In the genomic region with DNA sequence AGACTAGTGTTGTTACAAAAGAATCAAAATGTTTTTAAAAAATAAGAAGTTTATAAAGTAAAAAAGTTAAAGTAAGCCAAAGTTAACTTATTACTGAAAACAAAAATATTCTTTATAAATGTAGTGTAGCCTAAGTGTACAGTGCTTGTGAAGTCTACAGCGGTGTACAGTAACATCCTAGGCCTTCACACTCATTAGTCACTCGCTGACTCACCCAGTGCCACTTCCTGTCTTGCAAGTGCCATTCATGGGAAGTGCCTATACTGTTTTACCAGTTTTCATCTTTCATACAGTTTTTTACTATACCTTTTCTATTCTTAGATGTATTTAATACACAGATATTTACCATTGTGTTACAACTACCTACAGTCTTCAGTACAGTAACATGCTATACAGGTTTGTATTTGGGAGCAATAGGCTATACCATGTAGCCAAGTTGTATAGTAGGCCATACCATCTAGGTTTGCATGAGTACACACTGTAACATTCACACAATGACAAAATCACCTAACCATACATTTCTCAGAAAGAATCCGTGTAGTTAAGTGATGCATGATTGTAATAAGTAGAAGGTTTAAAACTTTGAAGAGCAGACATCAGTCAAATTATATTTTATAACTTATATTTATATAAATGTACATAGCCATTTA, we compare ENCODE assay signal across 8 cellular contexts. TPM values are rescaled to one million over a fixed set of nuclear protein-coding genes. Genes with fewer than 3 reads are reported as not detected.
DNase-seq lines count a peak whose midpoint lies in the region; ATAC-seq and TF ChIP-seq lines count a peak whose summit lies in the region.

No MANE protein-coding gene starts in this region.

- peaks cover 5% of the 10 kb centered on the region for H3K4me1 ChIP-seq in DND-41 (ENCODE audit: insufficient read depth, low read length)
- H3K4me1 ChIP-seq in thyroid gland, result no peaks in the 10 kb centered on the region

- DNase-seq in DND-41 (peak; percentile 57), fibroblast of pulmonary artery (ENCODE audit: low read depth) (peak; percentile 69), OCI-M2 (lab: John Stamatoyannopoulos, UW; ENCODE audit: unreplicated experiment) (no peak), thyroid gland (no peak)
- DNase-seq in activated CD4-positive, alpha-beta T cell treated with anti-CD3 and anti-CD28 coated beads for 36 hours, result peak; percentile 80
- DNase-seq in stimulated activated CD8-positive, alpha-beta memory T cell treated with anti-CD3 and anti-CD28 coated beads, Interleukin-7, amount 100 ng/mL, for 24 hours (ENCODE audit: low read depth), result peak; percentile 25

- no peak overlapping the region for H3K27ac Mint-ChIP-seq in activated CD4-positive, alpha-beta T cell treated with anti-CD3 and anti-CD28 coated beads for 36 hours

- H3K27ac ChIP-seq in DND-41 (ENCODE audit: low read length) (no peak overlapping the region), thyroid gland (no peak overlapping the region)

- no peak for TF ChIP-seq POLR2A in thyroid gland (IDR thresholded peaks at IDR 0.05)

- H3K4me2 ChIP-seq in DND-41 (ENCODE audit: insufficient read depth, low read length), result no peak overlapping the region

- intact Hi-C loops in activated CD4-positive, alpha-beta T cell treated with anti-CD3 and anti-CD28 coated beads for 36 hours (cut with DNase I, micrococcal nuclease), result no loop called here
- intact Hi-C loops in thyroid gland (cut with DNase I), result no loop called here

- no peaks in the 10 kb centered on the region for H3K27me3 ChIP-seq in DND-41 (ENCODE audit: insufficient read depth, low read length, poor library complexity)
- H3K27me3 ChIP-seq in thyroid gland, result no peaks in the 10 kb centered on the region

- CTCF ChIA-PET in activated CD4-positive, alpha-beta T cell treated with anti-CD3 and anti-CD28 coated beads for 36 hours (lab: Charles Lee), result no interaction called here

- peak overlapping the region; percentile 58 for H2AFZ ChIP-seq in DND-41 (ENCODE audit: low read depth, low read length)

- TF ChIP-seq CTCF in DND-41 (IDR thresholded peaks at IDR 0.05; ENCODE audit: borderline replicate concordance, extremely low read depth, low read length, poor library complexity, severe bottlenecking), result no peak
- TF ChIP-seq CTCF in fibroblast of pulmonary artery (IDR thresholded peaks at IDR 0.05; ENCODE audit: low read length, missing control alignments), result no peak
- TF ChIP-seq CTCF in thyroid gland (IDR thresholded peaks at IDR 0.05), result no peak

- no peaks in the 10 kb centered on the region for H3K79me2 ChIP-seq in DND-41 (ENCODE audit: insufficient read depth, low read length)

- ATAC-seq in DND-41 (ENCODE audit: insufficient read depth, low read depth) (peak; percentile 100), HG03354 (IDR thresholded peaks at IDR 0.05; ENCODE audit: poor library complexity, severe bottlenecking, unreplicated experiment) (peak; percentile 78), HG03342 (IDR thresholded peaks at IDR 0.05; ENCODE audit: unreplicated experiment) (no peak)
- peak; percentile 100 for ATAC-seq in activated CD4-positive, alpha-beta T cell treated with anti-CD3 and anti-CD28 coated beads for 36 hours

- POLR2A ChIA-PET in activated CD4-positive, alpha-beta T cell treated with anti-CD3 and anti-CD28 coated beads for 36 hours (lab: Charles Lee), result no interaction called here

- peaks cover 6% of the 10 kb centered on the region for H3K4me1 Mint-ChIP-seq in activated CD4-positive, alpha-beta T cell treated with anti-CD3 and anti-CD28 coated beads for 36 hours

- H3K4me3 ChIP-seq in DND-41 (ENCODE audit: low read depth in 1 of 2, low read length in 2 of 2), result no peak overlapping the region
- no peak overlapping the region for H3K4me3 ChIP-seq in fibroblast of pulmonary artery (replicated peaks; ENCODE audit: low read depth, low read length)
- H3K4me3 ChIP-seq in thyroid gland (replicated peaks in 1 of 3), result no peak overlapping the region

- no peaks in the 10 kb centered on the region for H3K9me3 Mint-ChIP-seq in activated CD4-positive, alpha-beta T cell treated with anti-CD3 and anti-CD28 coated beads for 36 hours (ENCODE audit: low read depth)

- H3K9ac ChIP-seq in DND-41 (ENCODE audit: low read depth, low read length), result no peak overlapping the region

- H3K9me3 ChIP-seq in DND-41 (ENCODE audit: insufficient read depth, low read length, severe bottlenecking) (no peaks in the 10 kb centered on the region), thyroid gland (no peaks in the 10 kb centered on the region)

- H3K27me3 Mint-ChIP-seq in activated CD4-positive, alpha-beta T cell treated with anti-CD3 and anti-CD28 coated beads for 36 hours, result no peaks in the 10 kb centered on the region

- WGBS in thyroid gland, 2 donors, result 85 to 90% methylated on average over 3 of the region's 3 CpGs

- H4K20me1 ChIP-seq in DND-41 (ENCODE audit: insufficient read depth, low read length), result no peaks in the 10 kb centered on the region

- no peak overlapping the region for H3K4me3 Mint-ChIP-seq in activated CD4-positive, alpha-beta T cell treated with anti-CD3 and anti-CD28 coated beads for 36 hours

- H3K36me3 ChIP-seq in DND-41 (ENCODE audit: insufficient read depth, low read length), result no peaks in the 10 kb centered on the region
- no peaks in the 10 kb centered on the region for H3K36me3 ChIP-seq in thyroid gland

- H3K36me3 Mint-ChIP-seq in activated CD4-positive, alpha-beta T cell treated with anti-CD3 and anti-CD28 coated beads for 36 hours (ENCODE audit: low read depth), result no peaks in the 10 kb centered on the region

RNA-seq across cellular contexts. Expression of gene SERPINB7, which starts 13.4 kb away (rescaled TPM):
- total RNA-seq in activated CD4-positive, alpha-beta T cell treated with anti-CD3 and anti-CD28 coated beads for 36 hours, result not detected
- not detected for total RNA-seq in thyroid gland

Comparison
In these comparisons a context has a peak if more than half of its experiments do, and no peak if none do; other contexts are left out.
1. DNase-seq: peak in DND-41 (single experiment), activated CD4-positive, alpha-beta T cell treated with anti-CD3 and anti-CD28 coated beads for 36 hours (single experiment), fibroblast of pulmonary artery (single experiment) and stimulated activated CD8-positive, alpha-beta memory T cell treated with anti-CD3 and anti-CD28 coated beads, Interleukin-7, amount 100 ng/mL, for 24 hours (single experiment); none in OCI-M2 (single experiment) and thyroid gland (0 of 2).